In the genomic region with DNA sequence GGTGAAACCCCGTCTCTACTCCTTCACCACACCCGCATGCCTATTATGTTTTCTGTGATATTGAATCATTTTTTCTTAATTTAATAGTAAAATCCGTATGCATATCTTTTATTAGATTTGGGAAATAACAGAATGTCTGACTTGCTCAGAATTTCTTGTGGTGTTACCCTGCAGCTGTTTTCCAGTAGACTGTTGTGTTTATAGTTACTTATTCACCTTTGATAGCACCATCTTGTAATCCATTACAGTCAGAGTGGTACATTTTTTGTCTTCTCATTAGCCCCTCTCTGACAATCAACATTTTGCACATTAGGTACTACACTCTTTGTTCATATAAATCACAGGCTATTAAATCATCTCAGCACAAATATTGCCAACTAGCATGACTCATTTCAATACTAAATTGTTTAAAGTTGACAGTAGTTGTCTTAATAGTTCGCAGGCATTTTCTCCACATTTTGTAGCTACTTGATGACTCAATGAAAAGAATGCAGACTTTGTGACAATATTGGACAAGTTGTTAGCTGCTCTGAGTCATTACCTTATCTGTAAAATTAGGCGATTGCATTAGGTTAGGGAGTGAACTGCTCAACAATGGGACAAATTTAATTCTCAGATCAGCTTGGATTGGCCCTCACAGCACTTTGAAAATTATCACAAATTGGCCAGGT, we compare ENCODE assay signal across 13 cellular contexts. TPM values are rescaled to one million over a fixed set of nuclear protein-coding genes. Genes with fewer than 3 reads are reported as not detected.
DNase-seq lines count a peak whose midpoint lies in the region; ATAC-seq, FAIRE-seq and TF ChIP-seq lines count a peak whose summit lies in the region.
"Had no signal": no experiment of that assay in that cellular context is flagged by ENCODE, and none has a peak within 500 bp of the region (broad histone marks: within the 10 kb centered on the region; RNA-seq: fewer than 3 reads in every experiment).

No MANE protein-coding gene starts in this region.

- H3K4me3 ChIP-seq in heart right ventricle: no peak overlapping the region
- H3K4me3 ChIP-seq: MG63 had no signal

- H3K9me3 Mint-ChIP-seq in activated T-cell treated with anti-CD3 and anti-CD28 coated beads, Interleukin-2, amount 50 U/mL, for 24 hours: no peaks in the 10 kb centered on the region
- H3K9me3 Mint-ChIP-seq: activated T-helper 17 cell treated with anti-CD3 and anti-CD28 coated beads, Interleukin-2, amount 50 U/mL, for 72 hours; naive B cell had no signal

- no peaks in the 10 kb centered on the region for H3K4me1 Mint-ChIP-seq in activated T-cell treated with anti-CD3 and anti-CD28 coated beads, Interleukin-2, amount 50 U/mL, for 24 hours (ENCODE audit: low read depth)
- H3K4me1 Mint-ChIP-seq: activated T-helper 17 cell treated with anti-CD3 and anti-CD28 coated beads, Interleukin-2, amount 50 U/mL, for 72 hours; naive B cell had no signal

- 73 to 78% methylated on average over 5 of the region's 5 CpGs for WGBS in heart right ventricle, 2 donors

- peak; percentile 49 for DNase-seq in H54 (ENCODE audit: insufficient read length, low spot score)
- peak; percentile 92 for DNase-seq in amniotic epithelial cell (ENCODE audit: low read depth)
- no peak for DNase-seq in heart right ventricle
- DNase-seq in stromal cell of bone marrow (ENCODE audit: low read depth): peak; percentile 85
- no peak for DNase-seq in left colon
- no peak for DNase-seq in islet precursor cell
- no peak for DNase-seq in UCSD-AML1 (lab: John Stamatoyannopoulos, UW; ENCODE audit: unreplicated experiment)
- no peak for DNase-seq in activated T-cell treated with anti-CD3 and anti-CD28 coated beads, Interleukin-2, amount 50 U/mL, for 24 hours
- DNase-seq: GF-D8, MG63, naive B cell, NCI-H774 had no signal

- no peaks in the 10 kb centered on the region for H3K9me3 ChIP-seq in heart right ventricle

- H3K36me3 Mint-ChIP-seq in activated T-cell treated with anti-CD3 and anti-CD28 coated beads, Interleukin-2, amount 50 U/mL, for 24 hours (ENCODE audit: low read depth): no peaks in the 10 kb centered on the region
- H3K36me3 Mint-ChIP-seq: naive B cell had no signal

- no peak overlapping the region for H3K27ac Mint-ChIP-seq in activated T-cell treated with anti-CD3 and anti-CD28 coated beads, Interleukin-2, amount 50 U/mL, for 24 hours
- H3K27ac Mint-ChIP-seq: activated T-helper 17 cell treated with anti-CD3 and anti-CD28 coated beads, Interleukin-2, amount 50 U/mL, for 72 hours; naive B cell had no signal

- peaks cover 0 to 18% (median 5%) of the 10 kb centered on the region in 9 donors for H3K4me1 ChIP-seq in heart right ventricle

- no peak overlapping the region for H3K4me3 Mint-ChIP-seq in activated T-cell treated with anti-CD3 and anti-CD28 coated beads, Interleukin-2, amount 50 U/mL, for 24 hours
- H3K4me3 Mint-ChIP-seq: activated T-helper 17 cell treated with anti-CD3 and anti-CD28 coated beads, Interleukin-2, amount 50 U/mL, for 72 hours; naive B cell had no signal

- ATAC-seq in heart right ventricle: peak in 5 of 8 donors; percentile 21 to 76 (median 38)
- no peak for ATAC-seq in left colon
- ATAC-seq: activated T-helper 17 cell treated with anti-CD3 and anti-CD28 coated beads, Interleukin-2, amount 50 U/mL, for 72 hours had no signal

- H3K27me3 Mint-ChIP-seq in activated T-cell treated with anti-CD3 and anti-CD28 coated beads, Interleukin-2, amount 50 U/mL, for 24 hours: peaks cover 3% of the 10 kb centered on the region

- H3K36me3 ChIP-seq in heart right ventricle: no peaks in the 10 kb centered on the region
- H3K36me3 ChIP-seq: MG63 had no signal

- FAIRE-seq in H54 (lab: Jason Lieb, UNC): peak; percentile 99

- no peak overlapping the region for H3K27ac ChIP-seq in heart right ventricle

- no peak for TF ChIP-seq POLR2A in H54 (IDR thresholded peaks at IDR 0.05; ENCODE audit: low read depth, low read length)

- no peak for TF ChIP-seq CTCF in heart right ventricle (IDR thresholded peaks at IDR 0.05)

- intact Hi-C loops in heart right ventricle (cut with DNase I) (loop anchor here in 3 of 10 donors (5.0 to 10.0 kb wide), 2 partner anchors 76 to 78 kb away; no protein-coding TSS in a partner anchor), left colon (cut with DNase I, micrococcal nuclease) (no loop called here)

- H3K27me3 ChIP-seq in heart right ventricle: no peaks in the 10 kb centered on the region
- H3K27me3 ChIP-seq: MG63 had no signal

RNA-seq across cellular contexts. Expression of a gene that starts 17.8 kb away (rescaled TPM):
- total RNA-seq in heart right ventricle: 1 to 10 TPM; 1.8 to 3.6 (median 2.8) TPM
- 1 to 10 TPM; 1.9 to 2.3 TPM for polyA plus RNA-seq in heart right ventricle
- total RNA-seq in left colon: under 1 TPM; 0.34 to 0.78 TPM
- total RNA-seq: activated T-helper 17 cell treated with anti-CD3 and anti-CD28 coated beads, Interleukin-2, amount 50 U/mL, for 72 hours had no signal

Comparison
In these comparisons a context has a peak if more than half of its experiments do, and no peak if none do; other contexts are left out.
1. DNase-seq: peak in H54 (single experiment), amniotic epithelial cell (single experiment) and stromal cell of bone marrow (single experiment); none in heart right ventricle (0 of 2), left colon (0 of 2), islet precursor cell (single experiment), UCSD-AML1 (single experiment) and activated T-cell treated with anti-CD3 and anti-CD28 coated beads, Interleukin-2, amount 50 U/mL, for 24 hours (single experiment).